Comparison of ENCODE assay signal across 26 cellular contexts in genomic region chr9:106074006-106074405, GRCh38.
A peak's percentile ranks its signal among the peaks of the same experiment; 100 is the strongest.
DNase-seq lines count a peak whose midpoint lies in the region; ATAC-seq, FAIRE-seq and TF ChIP-seq lines count a peak whose summit lies in the region.
"Had no signal": no experiment of that assay in that cellular context is flagged by ENCODE, and none has a peak within 500 bp of the region (broad histone marks: within the 10 kb centered on the region; RNA-seq: fewer than 3 reads in every experiment).

No MANE protein-coding gene starts in this region.

- H3K4me1 ChIP-seq in PC-3 (ENCODE audit: insufficient read depth, low read length), result no peaks in the 10 kb centered on the region
- H3K4me1 ChIP-seq: BE2C, BLaER1 had no signal

- no peaks in the 10 kb centered on the region for H4K20me1 ChIP-seq in PC-3 (ENCODE audit: low read length)
- H4K20me1 ChIP-seq: BLaER1 had no signal

- H3K27me3 ChIP-seq in PC-3 (ENCODE audit: low read length) (no peaks in the 10 kb centered on the region), bronchial epithelial cell (ENCODE audit: control insufficient read depth, insufficient read depth, low read length) (no peaks in the 10 kb centered on the region)
- H3K27me3 ChIP-seq: BE2C, BLaER1 had no signal

- H3F3A ChIP-seq in PC-3 (ENCODE audit: low read length, unreplicated experiment), result no peaks in the 10 kb centered on the region

- no peaks in the 10 kb centered on the region for H3K9me3 ChIP-seq in PC-3 (ENCODE audit: low read length)
- H3K9me3 ChIP-seq: BE2C, BLaER1 had no signal

- H3K36me3 ChIP-seq in PC-3 (ENCODE audit: low read depth, low read length) (no peaks in the 10 kb centered on the region), bronchial epithelial cell (ENCODE audit: control insufficient read depth, insufficient read depth, low read length) (no peaks in the 10 kb centered on the region)
- H3K36me3 ChIP-seq: BE2C, BLaER1 had no signal

- no peak overlapping the region for H3K4me2 ChIP-seq in PC-3 (ENCODE audit: low read length)
- H3K4me2 ChIP-seq: BLaER1 had no signal

- no peak for ATAC-seq in PC-3
- ATAC-seq in HG03095 (IDR thresholded peaks at IDR 0.05; ENCODE audit: unreplicated experiment), result no peak
- ATAC-seq in GM18909 (IDR thresholded peaks at IDR 0.05; ENCODE audit: poor library complexity, unreplicated experiment), result no peak
- ATAC-seq: GM12878 had no signal

- CTCF ChIA-PET in PC-3 (lab: Charles Lee), result no interaction called here

- POLR2A ChIA-PET in PC-3 (lab: Charles Lee; ENCODE audit: unreplicated experiment), result no interaction called here

- no peak overlapping the region for H2AFZ ChIP-seq in PC-3 (ENCODE audit: low read length)

- no peak overlapping the region for H3K9ac ChIP-seq in PC-3 (ENCODE audit: low read length)
- H3K9ac ChIP-seq: BLaER1 had no signal

- peak; percentile 20 for DNase-seq in PC-3
- peak; percentile 15 for DNase-seq in bronchial epithelial cell (ENCODE audit: low read depth)
- DNase-seq in foreskin melanocyte, result peak; percentile 67
- DNase-seq in GM19239 (ENCODE audit: insufficient read length, low spot score), result no peak
- DNase-seq: 8988T; ACHN; BE2C; C1 segment of cervical spinal cord; CD4-positive, alpha-beta memory T cell; CD4-positive, CD25-positive, alpha-beta regulatory T cell; CD8-positive, alpha-beta memory T cell; COR-L47; DMS 273 treated with DMSO at 0.1 percent for 48 hours; DMS153; DMS53; DMS79; DND-41; EL; GDM1 had no signal

- FAIRE-seq in bronchial epithelial cell (lab: Jason Lieb, UNC) (no peak), GM19239 (lab: Jason Lieb, UNC) (no peak)
- FAIRE-seq: A204.1, GM12878, GM12892, GM18507 had no signal

- no peaks in the 10 kb centered on the region for H3K79me2 ChIP-seq in PC-3 (ENCODE audit: low read length)

- TF ChIP-seq CTCF in PC-3 (conservative IDR thresholded peaks at IDR 0.05; ENCODE audit: low read depth, low read length) (no peak), bronchial epithelial cell (IDR thresholded peaks at IDR 0.05; ENCODE audit: insufficient read depth, low read length, severe bottlenecking) (no peak)

- no peak overlapping the region for H3K27ac ChIP-seq in PC-3 (ENCODE audit: low read length)
- H3K27ac ChIP-seq: BLaER1 had no signal

- H3K9me2 ChIP-seq in PC-3 (replicated peaks; ENCODE audit: low read length), result no peaks in the 10 kb centered on the region

- intact Hi-C loops in PC-3 (cut with micrococcal nuclease), result no loop called here

- no peak overlapping the region for H3K4me3 ChIP-seq in PC-3 (ENCODE audit: low read length)
- no peak overlapping the region for H3K4me3 ChIP-seq in bronchial epithelial cell (ENCODE audit: low read depth, low read length)
- H3K4me3 ChIP-seq: BLaER1, GM12878 had no signal

- no TSS peak for BruUV-seq in PC-3 (replicated peaks; lab: Mats Ljungman, UMichigan)
